ENCODE assay signal across 22 cellular contexts in genomic region chr5:4643960-4644359, GRCh38.
A peak's percentile ranks its signal among the peaks of the same experiment; 100 is the strongest.
DNase-seq lines count a peak whose midpoint lies in the region; ATAC-seq and TF ChIP-seq lines count a peak whose summit lies in the region.
"Had no signal": no experiment of that assay in that cellular context is flagged by ENCODE, and none has a peak within 500 bp of the region (broad histone marks: within the 10 kb centered on the region; RNA-seq: fewer than 3 reads in every experiment).

No MANE protein-coding gene starts in this region.

- TF ChIP-seq CTCF in GM23338 (conservative IDR thresholded peaks at IDR 0.05; ENCODE audit: low read depth in 2 of 2) (peak in 1 of 2 experiments; percentile 44; a peak in 2 of 4 replicates), testis (IDR thresholded peaks at IDR 0.05) (no peak)

- H3K9me3 ChIP-seq in testis, result no peaks in the 10 kb centered on the region
- H3K9me3 ChIP-seq: BE2C had no signal

- H3K4me1 Mint-ChIP-seq in GM23338, result peaks cover 6% of the 10 kb centered on the region; the same call in 2 of the 3 replicates
- H3K4me1 Mint-ChIP-seq: CD14-positive monocyte; CD4-positive, alpha-beta memory T cell; CD4-positive, CD25-positive, alpha-beta regulatory T cell; CD8-positive, alpha-beta memory T cell had no signal

- TF ChIP-seq POLR2A in testis (IDR thresholded peaks at IDR 0.05), result no peak

- H3K36me3 ChIP-seq in GM23338 (ENCODE audit: insufficient read depth) (no peaks in the 10 kb centered on the region), testis (ENCODE audit: low read depth, missing control alignments) (no peaks in the 10 kb centered on the region)
- H3K36me3 ChIP-seq: BE2C, BLaER1 had no signal

- H3K27ac ChIP-seq in GM23338 (ENCODE audit: low read depth) (no peak overlapping the region), testis (no peak overlapping the region)
- H3K27ac ChIP-seq: BLaER1 had no signal

- H4K20me1 ChIP-seq in GM23338 (replicated peaks; ENCODE audit: insufficient read depth), result no peaks in the 10 kb centered on the region
- H4K20me1 ChIP-seq: BLaER1 had no signal

- peaks cover 11% of the 10 kb centered on the region for H3K9me3 Mint-ChIP-seq in GM23338

- no peaks in the 10 kb centered on the region for H3K4me1 ChIP-seq in GM23338 (ENCODE audit: insufficient read depth)
- H3K4me1 ChIP-seq in testis, result no peaks in the 10 kb centered on the region
- H3K4me1 ChIP-seq: BE2C had no signal

- H3K36me3 Mint-ChIP-seq in GM23338 (ENCODE audit: low read depth), result 0 out of 3 replicates have a peak, but pooled peaks cover 3% of the 10 kb centered on the region
- H3K36me3 Mint-ChIP-seq: CD14-positive monocyte; CD4-positive, alpha-beta memory T cell; CD4-positive, CD25-positive, alpha-beta regulatory T cell; CD8-positive, alpha-beta memory T cell had no signal

- no peak overlapping the region for H3K4me2 ChIP-seq in GM23338
- H3K4me2 ChIP-seq: BLaER1 had no signal

- no peaks in the 10 kb centered on the region for H3K9me2 ChIP-seq in GM23338 (ENCODE audit: insufficient read depth)

- intact Hi-C loops in testis (cut with DNase I; ENCODE audit: low total_unique reads), result no loop called here

- H3K4me3 Mint-ChIP-seq in GM23338, result no peak overlapping the region
- H3K4me3 Mint-ChIP-seq: CD14-positive monocyte; CD4-positive, alpha-beta memory T cell; CD4-positive, CD25-positive, alpha-beta regulatory T cell; CD8-positive, alpha-beta memory T cell had no signal

- DNase-seq in Daoy (ENCODE audit: low read depth) (peak; percentile 32), GM23338 (ENCODE audit: low spot score) (no peak), RPMI8226 (peak; percentile 48), testis (peak; percentile 19), ureter (ENCODE audit: low spot score) (no peak)
- DNase-seq: 8988T; ACHN; BE2C; C1 segment of cervical spinal cord; CD4-positive, alpha-beta memory T cell; CD4-positive, CD25-positive, alpha-beta regulatory T cell; CD8-positive, alpha-beta memory T cell; COR-L47; DMS 273 treated with DMSO at 0.1 percent for 48 hours; DMS153; DMS79; DND-41; GF-D8 had no signal

- ATAC-seq in GM23338, result no peak
- ATAC-seq in HG02884 (IDR thresholded peaks at IDR 0.05; ENCODE audit: unreplicated experiment), result no peak
- ATAC-seq in GM21423 (IDR thresholded peaks at IDR 0.05; ENCODE audit: unreplicated experiment), result no peak

- H3K4me3 ChIP-seq in GM23338 (no peak overlapping the region), testis (no peak overlapping the region)
- H3K4me3 ChIP-seq: BLaER1 had no signal

- H2AFZ ChIP-seq in GM23338, result peak overlapping the region; percentile 39; the same call in 1 of the 2 replicates

- no peaks in the 10 kb centered on the region for H3K79me2 ChIP-seq in GM23338 (replicated peaks; ENCODE audit: insufficient read depth)

- H3K27me3 Mint-ChIP-seq in GM23338 (ENCODE audit: insufficient read depth, low read depth, poor library complexity), result no peaks in the 10 kb centered on the region
- H3K27me3 Mint-ChIP-seq: CD4-positive, alpha-beta memory T cell; CD4-positive, CD25-positive, alpha-beta regulatory T cell; CD8-positive, alpha-beta memory T cell had no signal

- H3K27me3 ChIP-seq in GM23338 (ENCODE audit: insufficient read depth), result no peaks in the 10 kb centered on the region
- H3K27me3 ChIP-seq in testis, result no peaks in the 10 kb centered on the region
- H3K27me3 ChIP-seq: BE2C, BLaER1 had no signal

- WGBS in testis, 2 donors, result 66 to 85% methylated on average over 17 of the region's 17 CpGs

- no peak overlapping the region for H3K27ac Mint-ChIP-seq in GM23338
- H3K27ac Mint-ChIP-seq: CD14-positive monocyte; CD4-positive, CD25-positive, alpha-beta regulatory T cell; CD8-positive, alpha-beta memory T cell had no signal

- H3F3A ChIP-seq in GM23338 (replicated peaks; ENCODE audit: low read depth), result no peaks in the 10 kb centered on the region

TF ChIP-seq in GM23338, 12 proteins besides CTCF, POLR2A, EP300 and RAD21:
- no peak for TF ChIP-seq REST (IDR thresholded peaks at IDR 0.05; ENCODE audit: unreplicated experiment)
TF ChIP-seq in GM23338: peak in this region for 0.

Comparison
In these comparisons a context has a peak if more than half of its experiments do, and no peak if none do; other contexts are left out.
1. DNase-seq: peak in Daoy (single experiment), RPMI8226 (single experiment) and testis (single experiment); none in GM23338 (single experiment) and ureter (single experiment).